Comparison of ENCODE assay signal across 7 cellular contexts in the genomic region with DNA sequence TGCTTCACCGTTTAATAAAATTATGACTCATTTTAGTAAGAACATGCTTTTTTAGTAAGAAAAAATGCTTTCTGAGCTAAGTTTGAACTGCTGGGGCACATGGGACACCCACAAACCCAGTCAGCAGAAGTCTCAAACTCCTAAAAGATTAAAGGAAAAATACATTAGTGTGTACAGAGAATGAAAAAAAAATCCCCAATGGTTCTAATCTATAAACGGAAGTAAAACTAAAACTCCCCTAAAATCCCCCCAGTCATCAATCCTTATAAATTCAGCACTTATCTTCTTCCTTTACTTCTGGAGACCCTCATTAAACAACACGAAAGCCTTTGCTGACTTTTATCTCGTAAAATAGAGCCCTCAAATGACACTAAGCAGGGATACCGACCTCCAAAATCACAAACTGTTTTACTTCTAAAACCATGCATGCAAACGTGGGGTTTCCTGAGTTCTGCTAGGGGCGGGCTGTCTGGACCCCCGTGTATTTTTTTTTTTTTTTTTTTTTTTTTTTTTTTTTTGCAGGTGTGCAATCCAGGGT. TPM values are rescaled to one million over a fixed set of nuclear protein-coding genes. Genes with fewer than 3 reads are reported as not detected.
DNase-seq lines count a peak whose midpoint lies in the region; ATAC-seq, FAIRE-seq and TF ChIP-seq lines count a peak whose summit lies in the region.

No MANE protein-coding gene starts in this region.

- H3K36me3 ChIP-seq in OCI-LY3 (replicated peaks; ENCODE audit: low read depth, low read length) = peaks cover 33% of the 10 kb centered on the region
- no peaks in the 10 kb centered on the region for H3K36me3 ChIP-seq in effector memory CD4-positive, alpha-beta T cell (ENCODE audit: control insufficient read depth, insufficient read depth, low read length)
- no peaks in the 10 kb centered on the region for H3K36me3 ChIP-seq in gastrocnemius medialis

- FAIRE-seq in GM12891 (lab: Jason Lieb, UNC) = peak; percentile 43

- H2AFZ ChIP-seq in OCI-LY3 (ENCODE audit: low read depth, low read length) = no peak overlapping the region

- peak overlapping the region; percentile 62 for H3K9ac ChIP-seq in OCI-LY3 (ENCODE audit: low read length)

- H3K4me1 ChIP-seq in OCI-LY3 (ENCODE audit: low read length) (peaks cover 55% of the 10 kb centered on the region), gastrocnemius medialis (peaks cover 22 to 25% of the 10 kb centered on the region in 2 donors)
- H3K4me1 ChIP-seq in effector memory CD4-positive, alpha-beta T cell (ENCODE audit: control insufficient read depth, insufficient read depth, low read length, poor library complexity, severe bottlenecking) = peaks cover 10% of the 10 kb centered on the region

- ATAC-seq in gastrocnemius medialis (no peak), HG03095 (IDR thresholded peaks at IDR 0.05; ENCODE audit: unreplicated experiment) (no peak)

- peak overlapping the region; percentile 73 for H3K4me2 ChIP-seq in OCI-LY3 (ENCODE audit: low read length)

- H3K4me3 ChIP-seq in OCI-LY3 (ENCODE audit: low read length) = peak overlapping the region; percentile 67
- no peak overlapping the region for H3K4me3 ChIP-seq in effector memory CD4-positive, alpha-beta T cell (ENCODE audit: insufficient read depth, low read depth, low read length, poor library complexity, severe bottlenecking)
- H3K4me3 ChIP-seq in gastrocnemius medialis = peak overlapping the region in 3 of 4 donors; percentile 58 to 77 (median 62)

- peak; percentile 45 for TF ChIP-seq POLR2A in GM12891 (IDR thresholded peaks at IDR 0.05; ENCODE audit: low read depth, low read length)
- no peak for TF ChIP-seq POLR2A in gastrocnemius medialis (IDR thresholded peaks at IDR 0.05)

- in situ Hi-C loops in gastrocnemius medialis (cut with MboI; ENCODE audit: low sequenced_read_pairs in 4 of 4) = no loop called here

- H3K27me3 ChIP-seq in OCI-LY3 (ENCODE audit: low read depth, low read length) (no peaks in the 10 kb centered on the region), gastrocnemius medialis (peaks cover 23 to 34% (median 27%) of the 10 kb centered on the region in 3 donors)
- no peaks in the 10 kb centered on the region for H3K27me3 ChIP-seq in effector memory CD4-positive, alpha-beta T cell (replicated peaks; ENCODE audit: control insufficient read depth, insufficient read depth, low read length, poor library complexity, severe bottlenecking)

- H3K79me2 ChIP-seq in OCI-LY3 (ENCODE audit: low read length) = peaks cover 69% of the 10 kb centered on the region

- peaks cover 13% of the 10 kb centered on the region for H4K20me1 ChIP-seq in OCI-LY3 (ENCODE audit: insufficient read depth, low read length)

- no peak for TF ChIP-seq CTCF in OCI-LY3 (IDR thresholded peaks at IDR 0.05; ENCODE audit: low read depth, low read length)
- no peak for TF ChIP-seq CTCF in gastrocnemius medialis (IDR thresholded peaks at IDR 0.05 in 4 of 5, conservative IDR thresholded peaks at IDR 0.05 in 1 of 5)

- intact Hi-C loops in gastrocnemius medialis (cut with DNase I; ENCODE audit: low total_unique reads) = no loop called here

- H3K9me3 ChIP-seq in OCI-LY3 (ENCODE audit: insufficient read depth, low read length) (no peaks in the 10 kb centered on the region), gastrocnemius medialis (no peaks in the 10 kb centered on the region)
- no peaks in the 10 kb centered on the region for H3K9me3 ChIP-seq in effector memory CD4-positive, alpha-beta T cell (ENCODE audit: control insufficient read depth, low read length)

- DNase-seq in GM12891 (ENCODE audit: insufficient read length, low spot score) = no peak
- no peak for DNase-seq in effector memory CD4-positive, alpha-beta T cell
- DNase-seq in gastrocnemius medialis = no peak
- DNase-seq in NCI-H526 treated with DMSO at 0.1 percent for 48 hours (lab: John Stamatoyannopoulos, UW) = no peak
- no peak for DNase-seq in effector CD4-positive, alpha-beta T cell

- peak overlapping the region; percentile 100 for H3K27ac ChIP-seq in OCI-LY3 (ENCODE audit: low read length)
- H3K27ac ChIP-seq in effector memory CD4-positive, alpha-beta T cell (ENCODE audit: insufficient read depth, low read length, poor library complexity, severe bottlenecking) = peak overlapping the region; percentile 19
- no peak overlapping the region for H3K27ac ChIP-seq in gastrocnemius medialis

TF ChIP-seq in GM12891, 5 proteins besides CTCF, POLR2A, EP300 and RAD21:
- TF ChIP-seq POU2F2 (IDR thresholded peaks at IDR 0.05; ENCODE audit: low read depth, low read length) = no peak
- no peak for TF ChIP-seq SPI1 (IDR thresholded peaks at IDR 0.05; ENCODE audit: low read depth, low read length)
- no peak for TF ChIP-seq POLR2AphosphoS5 (IDR thresholded peaks at IDR 0.05; ENCODE audit: low read depth, low read length)

RNA-seq across cellular contexts. Expression of gene MYB, which starts 1.1 kb away (rescaled TPM):
- polyA plus RNA-seq in GM12891 (2012; ENCODE audit: low read depth, missing spikeins) = 18.5 TPM
- total RNA-seq in gastrocnemius medialis = under 1 TPM in 3 of 4 donors, not detected in 1; 0.13 to 0.16 (median 0.15) TPM

Comparison
In these comparisons a context has a peak if more than half of its experiments do, and no peak if none do; other contexts are left out.
1. H3K27ac ChIP-seq: peak in OCI-LY3 (single experiment) and effector memory CD4-positive, alpha-beta T cell (single experiment); none in gastrocnemius medialis (0 of 4).